Comparison of ENCODE assay signal across 9 cellular contexts in the genomic region with DNA sequence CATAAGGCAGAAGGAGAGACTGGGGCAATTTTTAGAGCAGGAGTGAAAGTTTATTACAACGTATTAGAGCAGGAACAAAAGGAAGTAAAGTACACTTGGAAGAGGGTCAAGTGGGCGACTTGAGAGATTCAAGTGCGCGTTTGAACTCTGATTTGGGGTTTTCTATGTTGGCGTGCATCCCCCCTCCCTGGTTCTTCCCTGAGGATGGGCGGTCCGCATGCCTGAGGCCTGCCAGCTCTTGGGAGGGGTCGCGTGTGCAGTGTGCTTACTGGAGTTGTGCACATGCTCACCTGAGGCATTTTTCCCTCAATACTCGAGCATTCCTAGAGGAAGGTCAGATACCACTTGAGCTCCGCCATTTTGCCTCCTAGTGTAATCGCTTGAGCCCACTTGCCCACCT. TPM values are rescaled to one million over a fixed set of nuclear protein-coding genes. Genes with fewer than 3 reads are reported as not detected.
A peak's percentile ranks its signal among the peaks of the same experiment; 100 is the strongest.
DNase-seq lines count a peak whose midpoint lies in the region; ATAC-seq and TF ChIP-seq lines count a peak whose summit lies in the region.
"Had no signal": no experiment of that assay in that cellular context is flagged by ENCODE, and none has a peak within 500 bp of the region (broad histone marks: within the 10 kb centered on the region; RNA-seq: fewer than 3 reads in every experiment).

No MANE protein-coding gene starts in this region.

- 97% methylated on average over 12 of the region's 12 CpGs for WGBS in mesenchymal stem cell
- 95 to 96% methylated on average over 12 of the region's 12 CpGs for WGBS in endodermal cell (ENCODE audit: insufficient coverage in 1 of 2, insufficient read length in 1 of 2), 2 experiments

- H3K18ac ChIP-seq in mesenchymal stem cell (ENCODE audit: low read depth in 1 of 2, low read length in 2 of 2): peak overlapping the region in 1 of 2 experiments; percentile 94

- intact Hi-C loops in cardiac septum (cut with DNase I): loop anchor here (10.0 kb wide), 1 partner anchor 172 kb away; a partner anchor contains a TSS
- intact Hi-C loops in activated CD8-positive, alpha-beta T cell treated with anti-CD3 and anti-CD28 coated beads for 36 hours (cut with micrococcal nuclease): no loop called here

- no peak overlapping the region for H3K4ac ChIP-seq in mesenchymal stem cell (ENCODE audit: low read depth in 1 of 2, low read length in 2 of 2)

- H2BK120ac ChIP-seq in mesenchymal stem cell (ENCODE audit: low read depth, low read length): no peak overlapping the region

- H2BK12ac ChIP-seq in mesenchymal stem cell (ENCODE audit: low read length in 2 of 2): peak overlapping the region in 1 of 2 experiments; percentile 0

- no peaks in the 10 kb centered on the region for H3K27me3 Mint-ChIP-seq in activated CD8-positive, alpha-beta T cell treated with anti-CD3 and anti-CD28 coated beads for 36 hours
- peaks cover 76% of the 10 kb centered on the region for H3K27me3 Mint-ChIP-seq in endodermal cell (ENCODE audit: insufficient read depth)

- H2BK15ac ChIP-seq in mesenchymal stem cell (ENCODE audit: low read depth, poor library complexity, severe bottlenecking): peak overlapping the region; percentile 49

- no peaks in the 10 kb centered on the region for H3K79me1 ChIP-seq in mesenchymal stem cell (replicated peaks; ENCODE audit: low read length, poor library complexity, severe bottlenecking)

- H3K36me3 Mint-ChIP-seq in activated CD8-positive, alpha-beta T cell treated with anti-CD3 and anti-CD28 coated beads for 36 hours (ENCODE audit: low read depth): no peaks in the 10 kb centered on the region
- H3K36me3 Mint-ChIP-seq in endodermal cell (ENCODE audit: low read depth): no peaks in the 10 kb centered on the region

- H3K36me3 ChIP-seq in right atrium auricular region (no peaks in the 10 kb centered on the region), mesenchymal stem cell (ENCODE audit: control insufficient read depth in 1 of 2, insufficient read depth in 2 of 2, low read depth in 1 of 2, low read length in 2 of 2) (no peaks in the 10 kb centered on the region), endodermal cell (ENCODE audit: control insufficient read depth, insufficient read depth, low read length) (no peaks in the 10 kb centered on the region)

- H2AFZ ChIP-seq in mesenchymal stem cell (ENCODE audit: low read depth, low read length): no peak overlapping the region

- H3K27ac Mint-ChIP-seq in activated CD8-positive, alpha-beta T cell treated with anti-CD3 and anti-CD28 coated beads for 36 hours: peak overlapping the region; percentile 74
- H3K27ac Mint-ChIP-seq in endodermal cell: no peak overlapping the region

- CTCF ChIA-PET in activated CD8-positive, alpha-beta T cell treated with anti-CD3 and anti-CD28 coated beads for 36 hours (lab: Charles Lee): interaction anchor here (0.8 to 5.9 kb wide), 20 partner anchors 11 to 537 kb away, joined by 3 to 106 read pairs (median 7); a partner anchor contains a TSS

- H3K9ac ChIP-seq in mesenchymal stem cell (ENCODE audit: low read length) (peak overlapping the region; percentile 85), endodermal cell (ENCODE audit: extremely low read depth, low read length, poor library complexity, severe bottlenecking) (no peak overlapping the region)

- H4K8ac ChIP-seq in mesenchymal stem cell (ENCODE audit: low read length): peak overlapping the region; percentile 19

- H3K4me1 ChIP-seq in right atrium auricular region: peaks cover 0 to 46% of the 10 kb centered on the region in 2 donors
- peaks cover 23% of the 10 kb centered on the region for H3K4me1 ChIP-seq in mesenchymal stem cell (ENCODE audit: control insufficient read depth, insufficient read depth, low read depth, low read length)
- no peaks in the 10 kb centered on the region for H3K4me1 ChIP-seq in endodermal cell (ENCODE audit: control insufficient read depth, insufficient read depth, low read length)

- H3K4me3 Mint-ChIP-seq in activated CD8-positive, alpha-beta T cell treated with anti-CD3 and anti-CD28 coated beads for 36 hours: peak overlapping the region; percentile 79
- H3K4me3 Mint-ChIP-seq in endodermal cell: no peak overlapping the region

- H3K27me3 ChIP-seq in right atrium auricular region (no peaks in the 10 kb centered on the region), mesenchymal stem cell (ENCODE audit: control insufficient read depth in 1 of 2, insufficient read depth in 1 of 2, low read length in 2 of 2) (peaks cover 3 to 8% of the 10 kb centered on the region in 2 experiments), endodermal cell (ENCODE audit: control insufficient read depth, insufficient read depth, low read length, poor library complexity, severe bottlenecking) (peaks cover 16% of the 10 kb centered on the region)

- no peak overlapping the region for H2BK5ac ChIP-seq in mesenchymal stem cell (ENCODE audit: low read depth, low read length, poor library complexity, severe bottlenecking)

- no peak overlapping the region for H3K23ac ChIP-seq in mesenchymal stem cell (ENCODE audit: low read length in 2 of 2)

- H2AK5ac ChIP-seq in mesenchymal stem cell (ENCODE audit: low read length, severe bottlenecking): no peak overlapping the region

- no peak for ATAC-seq in activated CD8-positive, alpha-beta T cell treated with anti-CD3 and anti-CD28 coated beads for 36 hours
- no peak for ATAC-seq in GM18519 (IDR thresholded peaks at IDR 0.05; ENCODE audit: low FRiP score, unreplicated experiment)

- POLR2A ChIA-PET in activated CD8-positive, alpha-beta T cell treated with anti-CD3 and anti-CD28 coated beads for 36 hours (lab: Charles Lee): interaction anchor here (0.9 to 5.5 kb wide), 9 partner anchors 11 to 72 kb away, joined by 3 to 67 read pairs (median 4); a partner anchor contains a TSS

- H3K9me3 ChIP-seq in right atrium auricular region (no peaks in the 10 kb centered on the region), mesenchymal stem cell (ENCODE audit: control insufficient read depth, low read length) (no peaks in the 10 kb centered on the region), endodermal cell (ENCODE audit: control insufficient read depth, low read length) (no peaks in the 10 kb centered on the region)

- no peaks in the 10 kb centered on the region for H3K9me3 Mint-ChIP-seq in activated CD8-positive, alpha-beta T cell treated with anti-CD3 and anti-CD28 coated beads for 36 hours
- no peaks in the 10 kb centered on the region for H3K9me3 Mint-ChIP-seq in endodermal cell

- H3K27ac ChIP-seq in right atrium auricular region: peak overlapping the region; percentile 81 to 86
- H3K27ac ChIP-seq in mesenchymal stem cell (ENCODE audit: low read length, poor library complexity, severe bottlenecking): no peak overlapping the region
- no peak overlapping the region for H3K27ac ChIP-seq in endodermal cell (ENCODE audit: low read depth, low read length)

- DNase-seq in right atrium auricular region (ENCODE audit: low spot score) (no peak), cardiac septum (ENCODE audit: low spot score) (no peak), mesenchymal stem cell (no peak), endodermal cell (no peak)
- DNase-seq in activated CD8-positive, alpha-beta T cell treated with anti-CD3 and anti-CD28 coated beads for 36 hours: no peak
- no peak for DNase-seq in stimulated activated CD4-positive, alpha-beta T cell treated with anti-CD3 and anti-CD28 coated beads, Interleukin-4, amount 100 ng/mL, for 24 hours
- DNase-seq in NK-92 treated with Interleukin-12 subunit alpha and Interleukin-12 subunit beta, amount 100 ng/mL, for 24 hours (lab: John Stamatoyannopoulos, UW): no peak
- DNase-seq: nucleus accumbens had no signal

- peak overlapping the region; percentile 35 to 57 for H3K4me3 ChIP-seq in right atrium auricular region
- H3K4me3 ChIP-seq in mesenchymal stem cell (ENCODE audit: insufficient read depth in 1 of 2, low read depth in 1 of 2, low read length in 2 of 2): peak overlapping the region in 1 of 2 experiments; percentile 77
- H3K4me3 ChIP-seq in endodermal cell (ENCODE audit: low read length): no peak overlapping the region

- TF ChIP-seq CTCF in right atrium auricular region (IDR thresholded peaks at IDR 0.05): no peak
- TF ChIP-seq CTCF in activated CD8-positive, alpha-beta T cell treated with anti-CD3 and anti-CD28 coated beads for 36 hours (IDR thresholded peaks at IDR 0.05): no peak
- no peak for TF ChIP-seq CTCF in endodermal cell (conservative IDR thresholded peaks at IDR 0.05)

- no peak overlapping the region for H4K91ac ChIP-seq in mesenchymal stem cell (ENCODE audit: low read length)

- peaks cover 34% of the 10 kb centered on the region for H3K4me1 Mint-ChIP-seq in activated CD8-positive, alpha-beta T cell treated with anti-CD3 and anti-CD28 coated beads for 36 hours (ENCODE audit: low read depth)
- peaks cover 9% of the 10 kb centered on the region for H3K4me1 Mint-ChIP-seq in endodermal cell

- H3K14ac ChIP-seq in mesenchymal stem cell (ENCODE audit: low read length in 2 of 2): no peak overlapping the region

- H3K4me2 ChIP-seq in mesenchymal stem cell (ENCODE audit: low read length, poor library complexity, severe bottlenecking): no peak overlapping the region

RNA-seq across cellular contexts. Expression of a gene that starts 10.4 kb away (rescaled TPM):
- total RNA-seq in right atrium auricular region (10 to 100 TPM; 11.9 to 36.1 TPM), cardiac septum (1.6 TPM), endodermal cell (1 to 10 TPM; 6.8 to 9.0 TPM)
- total RNA-seq in activated CD8-positive, alpha-beta T cell treated with anti-CD3 and anti-CD28 coated beads for 36 hours: 10 to 100 TPM; 21.9 to 22.6 TPM
- polyA plus RNA-seq in mesenchymal stem cell (2013, experiment 1 of 2): 88.1 TPM
- polyA plus RNA-seq in mesenchymal stem cell (2013, experiment 2 of 2): 81.3 TPM
- 28.5 TPM for polyA plus RNA-seq in endodermal cell (2013, experiment 1 of 2)
- 11.2 TPM for polyA plus RNA-seq in endodermal cell (2013, experiment 2 of 2)

RNA-seq across cellular contexts. Expression of a gene that starts 13.7 kb away (rescaled TPM):
- total RNA-seq in right atrium auricular region (1 to 10 TPM; 7.5 to 9.8 TPM), cardiac septum (11.5 TPM), endodermal cell (under 1 TPM; 0.20 to 0.64 TPM)
- not detected for total RNA-seq in activated CD8-positive, alpha-beta T cell treated with anti-CD3 and anti-CD28 coated beads for 36 hours
- polyA plus RNA-seq in mesenchymal stem cell (2013, experiment 1 of 2): 25.3 TPM
- 25.3 TPM for polyA plus RNA-seq in mesenchymal stem cell (2013, experiment 2 of 2)
- polyA plus RNA-seq in endodermal cell (2013, experiment 1 of 2): 0.64 TPM
- polyA plus RNA-seq in endodermal cell (2013, experiment 2 of 2): 0.66 TPM

RNA-seq across cellular contexts. Expression of a gene that starts 48.6 kb away (rescaled TPM):
- total RNA-seq in right atrium auricular region (10 to 100 TPM; 18.1 to 26.1 TPM), cardiac septum (16.0 TPM), endodermal cell (10 to 100 TPM; 26.6 to 29.0 TPM)
- 1 to 10 TPM; 6.1 TPM for total RNA-seq in activated CD8-positive, alpha-beta T cell treated with anti-CD3 and anti-CD28 coated beads for 36 hours
- 30.6 TPM for polyA plus RNA-seq in mesenchymal stem cell (2013, experiment 1 of 2)
- 29.8 TPM for polyA plus RNA-seq in mesenchymal stem cell (2013, experiment 2 of 2)
- 14.6 TPM for polyA plus RNA-seq in endodermal cell (2013, experiment 1 of 2)
- 13.9 TPM for polyA plus RNA-seq in endodermal cell (2013, experiment 2 of 2)

Comparison
In these comparisons a context has a peak if more than half of its experiments do, and no peak if none do; other contexts are left out.
1. H3K27ac ChIP-seq: peak in right atrium auricular region (2 of 2); none in mesenchymal stem cell (single experiment) and endodermal cell (single experiment).